Comparison of ENCODE assay signal across 11 cellular contexts in genomic region chr1:93753766-93754763, GRCh38.
A peak's percentile ranks its signal among the peaks of the same experiment; 100 is the strongest.
DNase-seq lines count a peak whose midpoint lies in the region; ATAC-seq, FAIRE-seq and TF ChIP-seq lines count a peak whose summit lies in the region.
"Had no signal": no experiment of that assay in that cellular context is flagged by ENCODE, and none has a peak within 500 bp of the region (broad histone marks: within the 10 kb centered on the region; RNA-seq: fewer than 3 reads in every experiment).

No MANE protein-coding gene starts in this region.

- TF ChIP-seq CTCF in K562 (IDR thresholded peaks at IDR 0.05 in 2 of 3, conservative IDR thresholded peaks at IDR 0.05 in 1 of 3; ENCODE audit: insufficient read depth in 2 of 3, low read depth in 1 of 3, low read length in 3 of 3) = no peak
- TF ChIP-seq CTCF in left lung (IDR thresholded peaks at IDR 0.05) = no peak

- H3K9ac ChIP-seq in K562 (ENCODE audit: insufficient read depth in 1 of 2, low read depth in 2 of 2, low read length in 2 of 2) = no peak overlapping the region

- no peaks in the 10 kb centered on the region for H3K9me1 ChIP-seq in K562 (ENCODE audit: control insufficient read depth, insufficient read depth, low read length)

- H3K27ac ChIP-seq in K562 (ENCODE audit: extremely low read depth, low read depth, low read length) (no peak overlapping the region), left lung (no peak overlapping the region)

- H3K9me3 ChIP-seq in K562 (replicated peaks; ENCODE audit: control insufficient read depth, insufficient read depth, low read depth, low read length) (no peaks in the 10 kb centered on the region), left lung (no peaks in the 10 kb centered on the region)

- DNase-seq in AG08396 (ENCODE audit: low spot score) (peak; percentile 67), LoVo (ENCODE audit: low spot score) (peak; percentile 41), K562 (ENCODE audit: extremely low read depth in 1 of 4, low spot score in 3 of 4) (no peak), left lung (peak in 1 of 2 donors; percentile 50), Ammon's horn (ENCODE audit: low spot score) (no peak), pons (ENCODE audit: low spot score) (no peak), NCI-H446 (lab: John Stamatoyannopoulos, UW) (no peak)
- DNase-seq: activated T-cell treated with anti-CD3 and anti-CD28 coated beads, Interleukin-2, amount 50 U/mL, for 4 hours; posterior cingulate gyrus; stimulated activated naive CD8-positive, alpha-beta T cell treated with anti-CD3 and anti-CD28 coated beads, Interleukin-15, Interleukin-2, amounts not matched to agents 100 U/mL and 50 U/mL, for 24 hours had no signal

- H3K4me1 ChIP-seq in K562 (replicated peaks in 1 of 2; ENCODE audit: control insufficient read depth in 2 of 2, insufficient read depth in 2 of 2, low read length in 2 of 2) = no peaks in the 10 kb centered on the region
- H3K4me1 ChIP-seq in left lung = peaks cover 23 to 25% of the 10 kb centered on the region in 2 donors

- no peak for TF ChIP-seq EP300 in K562 (IDR thresholded peaks at IDR 0.05; ENCODE audit: low read length)

- no peak for FAIRE-seq in K562 (lab: Jason Lieb, UNC)

- 2% methylated on average over 6 of the region's 6 CpGs for WGBS in K562 (ENCODE audit: insufficient coverage, low coverage, missing lambda C conversion rate)

- no peak overlapping the region for H3K4me2 ChIP-seq in K562 (ENCODE audit: insufficient read depth, low read length)

- no peak for TF ChIP-seq POLR2A in K562 (conservative IDR thresholded peaks at IDR 0.05)

- ATAC-seq in K562 (no peak), left lung (peak; percentile 9), GM18519 (IDR thresholded peaks at IDR 0.05; ENCODE audit: low FRiP score, unreplicated experiment) (no peak)
- ATAC-seq: activated T-cell treated with anti-CD3 and anti-CD28 coated beads, Interleukin-2, amount 50 U/mL, for 4 hours; stimulated activated naive CD8-positive, alpha-beta T cell treated with anti-CD3 and anti-CD28 coated beads, Interleukin-15, Interleukin-2, amounts not matched to agents 100 U/mL and 50 U/mL, for 24 hours had no signal

- H3K36me3 ChIP-seq in K562 (ENCODE audit: control insufficient read depth, insufficient read depth, low read length) (no peaks in the 10 kb centered on the region), left lung (no peaks in the 10 kb centered on the region)

- POLR2A ChIA-PET in K562 (lab: Yijun Ruan, JAX) = no interaction called here

- no peaks in the 10 kb centered on the region for H3K79me2 ChIP-seq in K562 (ENCODE audit: control insufficient read depth, insufficient read depth, low read length)

- no peaks in the 10 kb centered on the region for H4K20me1 ChIP-seq in K562 (replicated peaks; ENCODE audit: control insufficient read depth, insufficient read depth, low read length)

- intact Hi-C loops in K562 (cut with micrococcal nuclease) = no loop called here
- intact Hi-C loops in left lung (cut with DNase I) = no loop called here

- in situ Hi-C loops in K562 (cut with MboI) = no loop called here

- no TSS peak for BruUV-seq in K562 (replicated peaks; lab: Mats Ljungman, UMichigan)

- H3K27me3 ChIP-seq in K562 (ENCODE audit: control insufficient read depth in 2 of 2, insufficient read depth in 2 of 2, low read length in 2 of 2) = peaks cover 3 to 23% of the 10 kb centered on the region in 2 experiments; a peak in 4 of 5 replicates
- H3K27me3 ChIP-seq in left lung = no peaks in the 10 kb centered on the region

- CTCF ChIA-PET in K562 (lab: Yijun Ruan, JAX; ENCODE audit: low intra/inter-chr PET ratio) = no interaction called here

- TF ChIP-seq RAD21 in K562 (CRISPR knock-in tag; conservative IDR thresholded peaks at IDR 0.05 in 1 of 2, IDR thresholded peaks at IDR 0.05 in 1 of 2) = no peak

- no peak overlapping the region for H2AFZ ChIP-seq in K562 (ENCODE audit: low read depth, low read length)

- H3K4me3 ChIP-seq in K562 (no peak overlapping the region), left lung (no peak overlapping the region)

TF ChIP-seq in K562, 482 proteins besides CTCF, POLR2A, EP300 and RAD21 (continues in another document):
- peak; percentile 52 for TF ChIP-seq TAL1 (IDR thresholded peaks at IDR 0.05)
- TF ChIP-seq ATF7 (IDR thresholded peaks at IDR 0.05) = peak; percentile 60; the same call in 1 of the 2 replicates
- TF ChIP-seq ZBTB12 (CRISPR knock-in tag; IDR thresholded peaks at IDR 0.05) = peak; percentile 66; the same call in 1 of the 2 replicates
- TF ChIP-seq, protein P1, sequence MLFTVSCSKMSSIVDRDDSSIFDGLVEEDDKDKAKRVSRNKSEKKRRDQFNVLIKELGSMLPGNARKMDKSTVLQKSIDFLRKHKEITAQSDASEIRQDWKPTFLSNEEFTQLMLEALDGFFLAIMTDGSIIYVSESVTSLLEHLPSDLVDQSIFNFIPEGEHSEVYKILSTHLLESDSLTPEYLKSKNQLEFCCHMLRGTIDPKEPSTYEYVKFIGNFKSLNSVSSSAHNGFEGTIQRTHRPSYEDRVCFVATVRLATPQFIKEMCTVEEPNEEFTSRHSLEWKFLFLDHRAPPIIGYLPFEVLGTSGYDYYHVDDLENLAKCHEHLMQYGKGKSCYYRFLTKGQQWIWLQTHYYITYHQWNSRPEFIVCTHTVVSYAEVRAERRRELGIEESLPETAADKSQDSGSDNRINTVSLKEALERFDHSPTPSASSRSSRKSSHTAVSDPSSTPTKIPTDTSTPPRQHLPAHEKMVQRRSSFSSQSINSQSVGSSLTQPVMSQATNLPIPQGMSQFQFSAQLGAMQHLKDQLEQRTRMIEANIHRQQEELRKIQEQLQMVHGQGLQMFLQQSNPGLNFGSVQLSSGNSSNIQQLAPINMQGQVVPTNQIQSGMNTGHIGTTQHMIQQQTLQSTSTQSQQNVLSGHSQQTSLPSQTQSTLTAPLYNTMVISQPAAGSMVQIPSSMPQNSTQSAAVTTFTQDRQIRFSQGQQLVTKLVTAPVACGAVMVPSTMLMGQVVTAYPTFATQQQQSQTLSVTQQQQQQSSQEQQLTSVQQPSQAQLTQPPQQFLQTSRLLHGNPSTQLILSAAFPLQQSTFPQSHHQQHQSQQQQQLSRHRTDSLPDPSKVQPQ (CRISPR knock-in tag; IDR thresholded peaks at IDR 0.05; ENCODE audit: borderline replicate concordance) = no peak
- no peak for TF ChIP-seq ATF1 (CRISPR knock-in tag; IDR thresholded peaks at IDR 0.05)
- TF ChIP-seq ATF1 (tag; IDR thresholded peaks at IDR 0.05) = peak; percentile 58
- TF ChIP-seq RCOR1 (IDR thresholded peaks at IDR 0.05; ENCODE audit: borderline replicate concordance in 1 of 2, low read depth in 2 of 2, low read length in 2 of 2) = 0 out of 4 replicates have a peak, but pooled peaks of 1 of the 2 experiments have one; percentile 11
- no peak for TF ChIP-seq ZNF253 (CRISPR knock-in tag; conservative IDR thresholded peaks at IDR 0.05)
- TF ChIP-seq TEAD4 (IDR thresholded peaks at IDR 0.05; ENCODE audit: low read length) = peak; percentile 70
- TF ChIP-seq TEAD4 (CRISPR knock-in tag; IDR thresholded peaks at IDR 0.05; ENCODE audit: borderline replicate concordance) = no peak
- peak; percentile 67 for TF ChIP-seq CREM (IDR thresholded peaks at IDR 0.05; ENCODE audit: low read depth)
- TF ChIP-seq ZNF311 (CRISPR knock-in tag; IDR thresholded peaks at IDR 0.05) = peak; percentile 69; the same call in 1 of the 2 replicates
- no peak for TF ChIP-seq HEY1 (CRISPR knock-in tag; IDR thresholded peaks at IDR 0.05; ENCODE audit: borderline replicate concordance)
- 0 out of 2 replicates have a peak, but pooled peaks have one; percentile 30 for TF ChIP-seq GABPB1 (CRISPR knock-in tag; IDR thresholded peaks at IDR 0.05)
- TF ChIP-seq CBFA2T3 (IDR thresholded peaks at IDR 0.05) = peak; percentile 48
- peak; percentile 93 for TF ChIP-seq FOSL1 (tag; conservative IDR thresholded peaks at IDR 0.05)
- peak; percentile 15; the same call in 1 of the 2 replicates for TF ChIP-seq CTBP1 (IDR thresholded peaks at IDR 0.05; ENCODE audit: borderline replicate concordance)
- TF ChIP-seq, protein P2, sequence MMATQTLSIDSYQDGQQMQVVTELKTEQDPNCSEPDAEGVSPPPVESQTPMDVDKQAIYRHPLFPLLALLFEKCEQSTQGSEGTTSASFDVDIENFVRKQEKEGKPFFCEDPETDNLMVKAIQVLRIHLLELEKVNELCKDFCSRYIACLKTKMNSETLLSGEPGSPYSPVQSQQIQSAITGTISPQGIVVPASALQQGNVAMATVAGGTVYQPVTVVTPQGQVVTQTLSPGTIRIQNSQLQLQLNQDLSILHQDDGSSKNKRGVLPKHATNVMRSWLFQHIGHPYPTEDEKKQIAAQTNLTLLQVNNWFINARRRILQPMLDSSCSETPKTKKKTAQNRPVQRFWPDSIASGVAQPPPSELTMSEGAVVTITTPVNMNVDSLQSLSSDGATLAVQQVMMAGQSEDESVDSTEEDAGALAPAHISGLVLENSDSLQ (IDR thresholded peaks at IDR 0.05) = peak; percentile 22; the same call in 1 of the 2 replicates
- TF ChIP-seq CEBPG (CRISPR knock-in tag; IDR thresholded peaks at IDR 0.05) = no peak; the same call in 1 of the 2 replicates
- TF ChIP-seq CEBPG (tag; conservative IDR thresholded peaks at IDR 0.05 in 1 of 2, IDR thresholded peaks at IDR 0.05 in 1 of 2) = peak; percentile 86 to 96
- TF ChIP-seq MAFK (IDR thresholded peaks at IDR 0.05; ENCODE audit: low read length) = 0 out of 2 replicates have a peak, but pooled peaks have one; percentile 6
- TF ChIP-seq, protein P3, sequence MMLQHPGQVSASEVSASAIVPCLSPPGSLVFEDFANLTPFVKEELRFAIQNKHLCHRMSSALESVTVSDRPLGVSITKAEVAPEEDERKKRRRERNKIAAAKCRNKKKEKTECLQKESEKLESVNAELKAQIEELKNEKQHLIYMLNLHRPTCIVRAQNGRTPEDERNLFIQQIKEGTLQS (IDR thresholded peaks at IDR 0.05) = peak; percentile 86
- TF ChIP-seq, protein P3 (CRISPR knock-in tag; conservative IDR thresholded peaks at IDR 0.05) = no peak
- no peak for TF ChIP-seq ZNF431 (CRISPR knock-in tag; IDR thresholded peaks at IDR 0.05)

Comparison
In these comparisons a context has a peak if more than half of its experiments do, and no peak if none do; other contexts are left out.
1. DNase-seq: peak in AG08396 (single experiment) and LoVo (single experiment); none in K562 (0 of 4), Ammon's horn (single experiment), pons (single experiment) and NCI-H446 (0 of 2).